8 cellular contexts compared by ENCODE assay signal in the genomic region with DNA sequence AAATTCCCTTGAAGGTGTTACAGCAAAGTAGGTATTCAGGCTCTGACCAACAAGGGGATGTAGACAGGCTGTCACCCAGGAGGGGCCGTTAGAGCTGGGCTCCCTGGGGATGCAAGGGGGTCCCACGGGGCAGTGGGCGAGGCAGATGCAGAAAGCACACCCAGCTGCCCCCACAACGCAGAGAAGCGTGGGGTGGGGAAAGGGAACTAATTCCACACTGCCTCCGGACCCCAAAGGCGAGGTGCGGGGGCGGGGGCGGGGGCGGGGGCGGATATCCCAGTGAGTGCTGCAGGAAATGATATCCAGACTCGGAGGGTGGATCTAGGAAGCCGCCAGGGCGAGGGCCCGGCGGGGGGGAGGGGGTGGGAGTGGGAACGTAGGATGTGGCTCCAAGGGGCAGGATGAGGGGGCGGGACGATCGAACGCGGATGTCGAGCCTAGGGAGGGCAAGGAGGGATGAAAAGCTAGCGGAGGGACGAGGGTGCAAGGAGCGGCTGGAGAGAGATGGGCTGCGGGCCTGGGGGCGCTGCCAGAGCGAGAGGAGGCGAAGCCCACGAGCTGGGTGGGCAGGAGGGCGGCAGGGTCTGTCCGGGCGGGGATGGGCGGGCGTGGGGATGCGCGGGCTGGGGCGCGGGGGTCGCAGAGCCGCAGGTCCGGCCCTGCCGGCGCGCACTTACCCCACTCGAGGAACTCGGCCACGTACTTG. TPM values are rescaled to one million over a fixed set of nuclear protein-coding genes. Genes with fewer than 3 reads are reported as not detected.
DNase-seq lines count a peak whose midpoint lies in the region; ATAC-seq and TF ChIP-seq lines count a peak whose summit lies in the region.

No MANE protein-coding gene starts in this region.

- DNase-seq in T-helper 17 cell (no peak), fibroblast of peridontal ligament (ENCODE audit: extremely low read depth) (peak; percentile 48), nephron progenitor cell (peak; percentile 77), RPMI8226 (no peak)

- H3K4me3 Mint-ChIP-seq in T-helper 17 cell (peak overlapping the region; percentile 87), nephron progenitor cell (peak overlapping the region; percentile 93)

- H3F3A ChIP-seq in DOHH2 (ENCODE audit: control insufficient read depth, insufficient read depth), result no peaks in the 10 kb centered on the region

- H3K27me3 ChIP-seq in DOHH2 (ENCODE audit: control insufficient read depth, low read length), result peaks cover 62% of the 10 kb centered on the region

- H3K27me3 Mint-ChIP-seq in T-helper 17 cell (no peaks in the 10 kb centered on the region), nephron progenitor cell (ENCODE audit: low read depth, poor library complexity) (no peaks in the 10 kb centered on the region)

- ATAC-seq in HG03108 (IDR thresholded peaks at IDR 0.05; ENCODE audit: unreplicated experiment), result peak; percentile 2
- no peak for ATAC-seq in T-helper 17 cell
- ATAC-seq in HG03520 (IDR thresholded peaks at IDR 0.05; ENCODE audit: unreplicated experiment), result no peak
- ATAC-seq in GM18517 (IDR thresholded peaks at IDR 0.05; ENCODE audit: unreplicated experiment), result no peak

- H3K79me2 ChIP-seq in DOHH2 (ENCODE audit: control insufficient read depth, low read length), result no peaks in the 10 kb centered on the region

- H3K27ac Mint-ChIP-seq in T-helper 17 cell (peak overlapping the region; percentile 49), nephron progenitor cell (peak overlapping the region; percentile 95)

- peak overlapping the region; percentile 37; the same call in 1 of the 2 replicates for H3K4me3 ChIP-seq in DOHH2 (ENCODE audit: low read length)

- H3K9me3 ChIP-seq in DOHH2 (ENCODE audit: control insufficient read depth, insufficient read depth, low read length) (no peaks in the 10 kb centered on the region), T-helper 17 cell (ENCODE audit: control insufficient read depth, low read length, poor library complexity, severe bottlenecking) (no peaks in the 10 kb centered on the region)

- peak overlapping the region; percentile 33; the same call in 1 of the 2 replicates for H3K4me2 ChIP-seq in DOHH2 (ENCODE audit: low read length)

- TF ChIP-seq CTCF in DOHH2 (IDR thresholded peaks at IDR 0.05; ENCODE audit: low read depth, low read length, poor library complexity, severe bottlenecking) (no peak), nephron progenitor cell (IDR thresholded peaks at IDR 0.05) (no peak)

- H4K20me1 ChIP-seq in DOHH2 (ENCODE audit: control insufficient read depth, insufficient read depth, low read depth, low read length), result no peaks in the 10 kb centered on the region

- H3K36me3 Mint-ChIP-seq in T-helper 17 cell (ENCODE audit: low read depth) (no peaks in the 10 kb centered on the region), nephron progenitor cell (ENCODE audit: low read depth) (peaks cover 5% of the 10 kb centered on the region)

- H3K9me2 ChIP-seq in DOHH2 (replicated peaks; ENCODE audit: control insufficient read depth, low read length), result no peaks in the 10 kb centered on the region

- peaks cover 13% of the 10 kb centered on the region for H3K4me1 ChIP-seq in DOHH2 (ENCODE audit: control insufficient read depth, low read length)

- no peak overlapping the region for H3K27ac ChIP-seq in DOHH2 (ENCODE audit: low read depth, low read length)

- peaks cover 17% of the 10 kb centered on the region for H3K4me1 Mint-ChIP-seq in T-helper 17 cell
- H3K4me1 Mint-ChIP-seq in nephron progenitor cell, result peaks cover 42% of the 10 kb centered on the region

- H3K36me3 ChIP-seq in DOHH2 (ENCODE audit: control insufficient read depth, low read length), result no peaks in the 10 kb centered on the region

- H3K9me3 Mint-ChIP-seq in nephron progenitor cell, result no peaks in the 10 kb centered on the region

RNA-seq across cellular contexts. Expression of gene CDC42BPB, which starts 0.9 kb away (rescaled TPM):
- 10 to 100 TPM; 11.6 to 16.3 TPM for total RNA-seq in T-helper 17 cell

RNA-seq across cellular contexts. Expression of gene LBHD2, which starts 27.5 kb away (rescaled TPM):
- not detected for total RNA-seq in T-helper 17 cell

RNA-seq across cellular contexts. Expression of gene EXOC3L4, which starts 38.0 kb away (rescaled TPM):
- total RNA-seq in T-helper 17 cell, result not detected

Comparison
In these comparisons a context has a peak if more than half of its experiments do, and no peak if none do; other contexts are left out.
1. DNase-seq: peak in fibroblast of peridontal ligament (single experiment) and nephron progenitor cell (single experiment); none in T-helper 17 cell (0 of 3) and RPMI8226 (single experiment).